In genomic region chr12:94710933-94711332, GRCh38 we compare ENCODE assay signal across 8 cellular contexts.
DNase-seq lines count a peak whose midpoint lies in the region; ATAC-seq, FAIRE-seq and TF ChIP-seq lines count a peak whose summit lies in the region.

No MANE protein-coding gene starts in this region.

- peak; percentile 69 for ATAC-seq in SK-N-SH treated with all-trans-retinoic acid at 6 μM for 48 hours
- ATAC-seq in GM18520 (IDR thresholded peaks at IDR 0.05; ENCODE audit: unreplicated experiment) = no peak
- no peak for ATAC-seq in GM19452 (IDR thresholded peaks at IDR 0.05; ENCODE audit: unreplicated experiment)

- H3K4me3 ChIP-seq in HEK293 (ENCODE audit: low read depth, low read length) (no peak overlapping the region), fibroblast of villous mesenchyme (ENCODE audit: low read depth, low read length) (no peak overlapping the region)

- H3K4me1 ChIP-seq in HEK293 (ENCODE audit: control insufficient read depth, insufficient read depth, low read length) = peaks cover 3% of the 10 kb centered on the region

- no peaks in the 10 kb centered on the region for H3K36me3 ChIP-seq in HEK293 (ENCODE audit: control insufficient read depth in 2 of 2, insufficient read depth in 1 of 2, low read length in 2 of 2)

- DNase-seq in COR-L47 (lab: John Stamatoyannopoulos, UW) (peak; percentile 9), fibroblast of villous mesenchyme (ENCODE audit: low read depth) (no peak), urothelium cell line (ENCODE audit: low spot score) (peak; percentile 7), C1 segment of cervical spinal cord (lab: John Stamatoyannopoulos, UW) (no peak)

- CTCF ChIA-PET in HEK293 (lab: Yijun Ruan, JAX) = interaction anchor here (0.6 to 1.1 kb wide), 11 partner anchors 12 to 824 kb away, joined by 3 to 5 read pairs (median 4); no protein-coding TSS in a partner anchor

- POLR2A ChIA-PET in HEK293 (lab: Yijun Ruan, JAX) = no interaction called here

- FAIRE-seq in urothelium cell line (lab: Jason Lieb, UNC) = no peak

- no peak overlapping the region for H3K27ac ChIP-seq in HEK293 (ENCODE audit: extremely low read depth, low read depth, low read length)

- H3K9me3 ChIP-seq in HEK293 (ENCODE audit: control insufficient read depth, insufficient read depth, low read depth, low read length) = no peaks in the 10 kb centered on the region

- TF ChIP-seq CTCF in HEK293 (tag by site-specific recombination; IDR thresholded peaks at IDR 0.05) (0 out of 2 replicates have a peak, but pooled peaks have one; percentile 11), fibroblast of villous mesenchyme (IDR thresholded peaks at IDR 0.05; ENCODE audit: insufficient read depth, low read depth, low read length) (peak; percentile 51)

TF ChIP-seq in HEK293, 187 proteins besides CTCF, POLR2A, EP300 and RAD21:
- no peak for TF ChIP-seq PRDM2 (tag by site-specific recombination; IDR thresholded peaks at IDR 0.05; ENCODE audit: borderline replicate concordance)
- TF ChIP-seq ZNF341 (tag by site-specific recombination; IDR thresholded peaks at IDR 0.05; ENCODE audit: low read depth) = peak; percentile 89

TF ChIP-seq in SK-N-SH treated with all-trans-retinoic acid at 6 μM for 48 hours, 23 proteins besides CTCF, POLR2A, EP300 and RAD21:
- TF ChIP-seq TOX (CRISPR knock-in tag; IDR thresholded peaks at IDR 0.05; ENCODE audit: borderline replicate concordance) = no peak
- no peak for TF ChIP-seq ESRRG (CRISPR knock-in tag; IDR thresholded peaks at IDR 0.05)
- TF ChIP-seq GLIS3 (CRISPR knock-in tag; IDR thresholded peaks at IDR 0.05) = no peak
- no peak for TF ChIP-seq ARNTL (CRISPR knock-in tag; IDR thresholded peaks at IDR 0.05; ENCODE audit: borderline replicate concordance, low read depth)
- no peak for TF ChIP-seq PPARA (CRISPR knock-in tag; IDR thresholded peaks at IDR 0.05; ENCODE audit: borderline replicate concordance)

Comparison
In these comparisons a context has a peak if more than half of its experiments do, and no peak if none do; other contexts are left out.
1. DNase-seq: peak in COR-L47 (single experiment) and urothelium cell line (single experiment); none in fibroblast of villous mesenchyme (single experiment) and C1 segment of cervical spinal cord (0 of 14).